ENCODE assay signal across 27 cellular contexts in genomic region chr4:16118090-16118489, GRCh38. TPM values are rescaled to one million over a fixed set of nuclear protein-coding genes. Genes with fewer than 3 reads are reported as not detected.
DNase-seq lines count a peak whose midpoint lies in the region; ATAC-seq and TF ChIP-seq lines count a peak whose summit lies in the region.
"Had no signal": no experiment of that assay in that cellular context is flagged by ENCODE, and none has a peak within 500 bp of the region (broad histone marks: within the 10 kb centered on the region; RNA-seq: fewer than 3 reads in every experiment).

No MANE protein-coding gene starts in this region.

- H3K4me1 Mint-ChIP-seq in neural progenitor cell: no peaks in the 10 kb centered on the region
- H3K4me1 Mint-ChIP-seq: GM23338, H9 had no signal

- no peaks in the 10 kb centered on the region for H3K36me3 Mint-ChIP-seq in neural progenitor cell

- peak; percentile 6 for DNase-seq in NCI-H1092 treated with DMSO at 0.1 percent for 48 hours (lab: John Stamatoyannopoulos, UW)
- no peak for DNase-seq in NCI-H1092 (lab: John Stamatoyannopoulos, UW)
- DNase-seq in heart right ventricle: peak in 1 of 2 donors; percentile 30
- peak; percentile 49 for DNase-seq in kidney tubule cell (ENCODE audit: low spot score)
- DNase-seq in gastrocnemius medialis: no peak
- no peak for DNase-seq in prostate gland (ENCODE audit: low spot score)
- DNase-seq in neural progenitor cell (ENCODE audit: low spot score): no peak
- DNase-seq: 8988T, ACHN, BE2C, Calu3, DMS153, Kasumi-1, NCI-H1105 treated with DMSO at 0.1 percent for 48 hours, NCI-H146, NCI-H1930, NCI-H2107, NCI-H446, NCI-H524 treated with DMSO at 0.1 percent for 48 hours, NCI-H774, SIG-M5 had no signal

- H3K4me3 Mint-ChIP-seq in neural progenitor cell: no peak overlapping the region
- H3K4me3 Mint-ChIP-seq: GM23338, H9 had no signal

- H3K4me3 ChIP-seq in heart right ventricle: no peak overlapping the region
- peak overlapping the region in 1 of 4 donors; percentile 21 for H3K4me3 ChIP-seq in gastrocnemius medialis
- H3K4me3 ChIP-seq in prostate gland: no peak overlapping the region
- no peak overlapping the region for H3K4me3 ChIP-seq in neural progenitor cell
- H3K4me3 ChIP-seq: GM23338, K562, SK-N-MC had no signal

- TF ChIP-seq POLR2A in gastrocnemius medialis (IDR thresholded peaks at IDR 0.05): no peak
- TF ChIP-seq POLR2A in prostate gland (IDR thresholded peaks at IDR 0.05): no peak

- H3K27me3 ChIP-seq in heart right ventricle: no peaks in the 10 kb centered on the region
- no peaks in the 10 kb centered on the region for H3K27me3 ChIP-seq in gastrocnemius medialis
- no peaks in the 10 kb centered on the region for H3K27me3 ChIP-seq in prostate gland (replicated peaks; ENCODE audit: insufficient read depth)
- H3K27me3 ChIP-seq in neural progenitor cell: no peaks in the 10 kb centered on the region
- H3K27me3 ChIP-seq: BE2C had no signal

- H3K9me3 Mint-ChIP-seq in neural progenitor cell: no peaks in the 10 kb centered on the region
- H3K9me3 Mint-ChIP-seq: GM23338, H9 had no signal

- no peak overlapping the region for H3K27ac Mint-ChIP-seq in neural progenitor cell
- H3K27ac Mint-ChIP-seq: GM23338, H9 had no signal

- H3K4me1 ChIP-seq in heart right ventricle (peaks cover 0 to 46% (median 9%) of the 10 kb centered on the region in 9 donors), gastrocnemius medialis (peaks cover 59 to 66% of the 10 kb centered on the region in 2 donors), prostate gland (replicated peaks) (no peaks in the 10 kb centered on the region), neural progenitor cell (peaks cover under 1% of the 10 kb centered on the region)
- H3K4me1 ChIP-seq: BE2C had no signal

- TF ChIP-seq CTCF in heart right ventricle (IDR thresholded peaks at IDR 0.05) (no peak), gastrocnemius medialis (IDR thresholded peaks at IDR 0.05 in 4 of 5, conservative IDR thresholded peaks at IDR 0.05 in 1 of 5) (no peak), prostate gland (IDR thresholded peaks at IDR 0.05) (no peak), neural progenitor cell (IDR thresholded peaks at IDR 0.05) (no peak)

- peak; percentile 55 to 87 (median 74) for ATAC-seq in heart right ventricle
- ATAC-seq in gastrocnemius medialis: peak; percentile 81 to 84
- ATAC-seq in GM18502 (IDR thresholded peaks at IDR 0.05; ENCODE audit: poor library complexity, unreplicated experiment): no peak
- ATAC-seq: GM23338, K562 had no signal

- H2AFZ ChIP-seq in neural progenitor cell (replicated peaks): no peak overlapping the region
- H2AFZ ChIP-seq: GM23338 had no signal

- H3F3A ChIP-seq in neural progenitor cell (ENCODE audit: low read depth): peaks cover 2% of the 10 kb centered on the region

- H3K79me2 ChIP-seq in neural progenitor cell (ENCODE audit: low read depth): no peaks in the 10 kb centered on the region

- in situ Hi-C loops in gastrocnemius medialis (cut with MboI; ENCODE audit: low sequenced_read_pairs in 4 of 4): no loop called here

- H3K36me3 ChIP-seq in heart right ventricle (no peaks in the 10 kb centered on the region), gastrocnemius medialis (no peaks in the 10 kb centered on the region), prostate gland (no peaks in the 10 kb centered on the region), neural progenitor cell (no peaks in the 10 kb centered on the region)
- H3K36me3 ChIP-seq: BE2C had no signal

- no peak overlapping the region for H3K4me2 ChIP-seq in neural progenitor cell
- H3K4me2 ChIP-seq: GM23338 had no signal

- H3K9me3 ChIP-seq in heart right ventricle (no peaks in the 10 kb centered on the region), gastrocnemius medialis (no peaks in the 10 kb centered on the region), prostate gland (no peaks in the 10 kb centered on the region), neural progenitor cell (ENCODE audit: low read depth) (no peaks in the 10 kb centered on the region)
- H3K9me3 ChIP-seq: BE2C had no signal

- intact Hi-C loops in heart right ventricle (cut with DNase I) (no loop called here), gastrocnemius medialis (cut with DNase I; ENCODE audit: low total_unique reads) (loop anchor here (10.0 kb wide), 2 partner anchors 107 to 313 kb away; partner anchors contain the start of gene TAPT1), prostate gland (cut with DNase I) (no loop called here)

- peak overlapping the region in 8 of 10 donors; percentile 6 to 82 (median 68) for H3K27ac ChIP-seq in heart right ventricle
- peak overlapping the region; percentile 52 to 77 (median 66) for H3K27ac ChIP-seq in gastrocnemius medialis
- H3K27ac ChIP-seq in prostate gland: no peak overlapping the region
- no peak overlapping the region for H3K27ac ChIP-seq in neural progenitor cell
- H3K27ac ChIP-seq: RWPE1, SK-N-MC had no signal

- WGBS in heart right ventricle, 2 donors: 35 to 42% methylated on average over 2 of the region's 2 CpGs
- 39% methylated on average over 2 of the region's 2 CpGs for WGBS in prostate gland

- peaks cover 4% of the 10 kb centered on the region for H3K27me3 Mint-ChIP-seq in neural progenitor cell (ENCODE audit: insufficient read depth, low read depth)

- no peak overlapping the region for H3K9ac ChIP-seq in neural progenitor cell

- no peaks in the 10 kb centered on the region for H4K20me1 ChIP-seq in neural progenitor cell (ENCODE audit: low read depth)

RNA-seq across cellular contexts. Expression of gene PROM1, which starts 34.3 kb away (rescaled TPM):
- total RNA-seq in heart right ventricle (10 to 100 TPM in 4 of 10 donors, 1 to 10 TPM in 6; 1.3 to 19.3 (median 3.4) TPM), gastrocnemius medialis (1 to 10 TPM in 1 of 4 donors, under 1 TPM in 2, not detected in 1; 0.11 to 2.9 (median 0.58) TPM), prostate gland (1 to 10 TPM; 5.7 to 9.7 TPM), neural progenitor cell (ENCODE audit: low replicate concordance) (43.0 and 55.9 TPM in 2 replicates)
- 1 to 10 TPM; 1.2 to 4.5 TPM for polyA plus RNA-seq in heart right ventricle
- total RNA-seq: K562 had no signal

Comparison
In these comparisons a context has a peak if more than half of its experiments do, and no peak if none do; other contexts are left out.
1. DNase-seq: peak in NCI-H1092 treated with DMSO at 0.1 percent for 48 hours (single experiment) and kidney tubule cell (single experiment); none in NCI-H1092 (single experiment), gastrocnemius medialis (0 of 2), prostate gland (single experiment) and neural progenitor cell (single experiment).
2. H3K27ac ChIP-seq: peak in heart right ventricle (8 of 10) and gastrocnemius medialis (4 of 4); none in prostate gland (0 of 2) and neural progenitor cell (single experiment).